30 cellular contexts compared by ENCODE assay signal in genomic region chr16:49712106-49712505, GRCh38.
"Had no signal": no experiment of that assay in that cellular context is flagged by ENCODE, and none has a peak within 500 bp of the region (broad histone marks: within the 10 kb centered on the region; RNA-seq: fewer than 3 reads in every experiment).

No MANE protein-coding gene starts in this region.

- H3K27ac Mint-ChIP-seq: activated CD4-positive, alpha-beta memory T cell treated with anti-CD3 and anti-CD28 coated beads for 36 hours; activated CD4-positive, alpha-beta T cell treated with anti-CD3 and anti-CD28 coated beads for 36 hours; activated CD4-positive, alpha-beta T cell treated with anti-CD3 and anti-CD28 coated beads, Interleukin-2, amount 10 ng/mL, durations not matched to agents 24 days and 14 days; activated CD8-positive, alpha-beta memory T cell treated with anti-CD3 and anti-CD28 coated beads, Interleukin-2, amount 10 ng/mL, durations not matched to agents 7 days and 5 days; activated CD8-positive, alpha-beta T cell treated with anti-CD3 and anti-CD28 coated beads, Interleukin-2, amount 10 ng/mL, durations not matched to agents 7 days and 5 days; activated naive CD4-positive, alpha-beta T cell treated with anti-CD3 and anti-CD28 coated beads for 36 hours; activated naive CD4-positive, alpha-beta T cell treated with anti-CD3 and anti-CD28 coated beads, Interleukin-2, amount 50 U/mL, for 24 hours; activated naive CD8-positive, alpha-beta T cell treated with anti-CD3 and anti-CD28 coated beads for 36 hours; activated naive CD8-positive, alpha-beta T cell treated with anti-CD3 and anti-CD28 coated beads, Interleukin-2, amount 50 U/mL, for 24 hours; activated T-helper 1 cell treated with anti-CD3 and anti-CD28 coated beads, Interleukin-12 subunit alpha, Interleukin-12 subunit beta, Interleukin-2, Interleukin-4 antibody, amounts not matched to agents 30 ng/mL and 10 ng/mL and 1 ng/mL, durations not matched to agents 14 hours and 24 hours and 36 hours; activated T-helper 2 cell treated with anti-CD3 and anti-CD28 coated beads, Interferon-gamma antibody, Interleukin-2, Interleukin-4, amounts not matched to agents 10 μg/mL and 5 μg/mL and 100 μg/mL, durations not matched to agents 14 hours and 24 hours and 36 hours had no signal

- DNase-seq: activated CD4-positive, alpha-beta memory T cell treated with anti-CD3 and anti-CD28 coated beads for 36 hours; activated CD4-positive, alpha-beta T cell treated with anti-CD3 and anti-CD28 coated beads for 36 hours; activated CD4-positive, alpha-beta T cell treated with anti-CD3 and anti-CD28 coated beads, Interleukin-2, amount 10 ng/mL, durations not matched to agents 24 days and 14 days; activated CD4-positive, CD25-positive, alpha-beta regulatory T cell; activated CD4-positive, CD25-positive, alpha-beta regulatory T cell treated with anti-CD3 and anti-CD28 coated beads, Interleukin-2, amount 50 U/mL, for 72 hours; activated CD8-positive, alpha-beta memory T cell treated with anti-CD3 and anti-CD28 coated beads, Interleukin-2, amount 10 ng/mL, durations not matched to agents 7 days and 5 days; activated CD8-positive, alpha-beta memory T cell treated with anti-CD3 and anti-CD28 coated beads, Interleukin-2, amount 50 U/mL, for 4 hours; activated CD8-positive, alpha-beta T cell treated with anti-CD3 and anti-CD28 coated beads, Interleukin-2, amount 10 ng/mL, durations not matched to agents 7 days and 5 days; activated effector memory CD4-positive, alpha-beta T cell treated with anti-CD3 and anti-CD28 coated beads, Interleukin-2, amount 50 U/mL, for 16 hours; activated naive CD4-positive, alpha-beta T cell treated with anti-CD3 and anti-CD28 coated beads for 36 hours; activated naive CD8-positive, alpha-beta T cell treated with anti-CD3 and anti-CD28 coated beads for 36 hours; activated naive CD8-positive, alpha-beta T cell treated with anti-CD3 and anti-CD28 coated beads, Interleukin-2, amount 50 U/mL, for 24 hours; activated T-cell treated with anti-CD3 and anti-CD28 coated beads, Interleukin-2, amount 50 U/mL, for 1 hour; activated T-cell treated with anti-CD3 and anti-CD28 coated beads, Interleukin-2, amount 50 U/mL, for 48 hours; adrenal gland; amygdala; aorta; body of pancreas; caudate nucleus; colonic mucosa; effector CD8-positive, alpha-beta T cell; esophagus squamous epithelium; foreskin melanocyte; T-helper 2 cell; WERI-Rb-1 had no signal

- H3K27me3 ChIP-seq: adrenal gland, body of pancreas, colonic mucosa, esophagus squamous epithelium, gastroesophageal sphincter had no signal

- H3K36me3 ChIP-seq: adrenal gland, colonic mucosa, esophagus squamous epithelium, gastroesophageal sphincter, WERI-Rb-1 had no signal

- H3K9me3 ChIP-seq: adrenal gland, body of pancreas, colonic mucosa, esophagus squamous epithelium, gastroesophageal sphincter had no signal

- ATAC-seq: activated CD4-positive, alpha-beta T cell treated with anti-CD3 and anti-CD28 coated beads for 36 hours; activated CD8-positive, alpha-beta memory T cell treated with anti-CD3 and anti-CD28 coated beads, Interleukin-2, amount 10 ng/mL, durations not matched to agents 7 days and 5 days; activated CD8-positive, alpha-beta T cell treated with anti-CD3 and anti-CD28 coated beads, Interleukin-2, amount 10 ng/mL, durations not matched to agents 7 days and 5 days; activated naive CD8-positive, alpha-beta T cell treated with anti-CD3 and anti-CD28 coated beads, Interleukin-2, amount 50 U/mL, for 24 hours; body of pancreas; gastroesophageal sphincter had no signal

- H3K4me3 Mint-ChIP-seq: activated CD4-positive, alpha-beta memory T cell treated with anti-CD3 and anti-CD28 coated beads for 36 hours; activated CD4-positive, alpha-beta T cell treated with anti-CD3 and anti-CD28 coated beads for 36 hours; activated CD4-positive, alpha-beta T cell treated with anti-CD3 and anti-CD28 coated beads, Interleukin-2, amount 10 ng/mL, durations not matched to agents 24 days and 14 days; activated CD8-positive, alpha-beta memory T cell treated with anti-CD3 and anti-CD28 coated beads, Interleukin-2, amount 10 ng/mL, durations not matched to agents 7 days and 5 days; activated CD8-positive, alpha-beta T cell treated with anti-CD3 and anti-CD28 coated beads, Interleukin-2, amount 10 ng/mL, durations not matched to agents 7 days and 5 days; activated naive CD4-positive, alpha-beta T cell treated with anti-CD3 and anti-CD28 coated beads for 36 hours; activated naive CD4-positive, alpha-beta T cell treated with anti-CD3 and anti-CD28 coated beads, Interleukin-2, amount 50 U/mL, for 24 hours; activated naive CD8-positive, alpha-beta T cell treated with anti-CD3 and anti-CD28 coated beads for 36 hours; activated naive CD8-positive, alpha-beta T cell treated with anti-CD3 and anti-CD28 coated beads, Interleukin-2, amount 50 U/mL, for 24 hours; activated T-helper 1 cell treated with anti-CD3 and anti-CD28 coated beads, Interleukin-12 subunit alpha, Interleukin-12 subunit beta, Interleukin-2, Interleukin-4 antibody, amounts not matched to agents 30 ng/mL and 10 ng/mL and 1 ng/mL, durations not matched to agents 14 hours and 24 hours and 36 hours had no signal

- H3K27ac ChIP-seq: adrenal gland, body of pancreas, colonic mucosa, epithelial cell of prostate, esophagus squamous epithelium, gastroesophageal sphincter, WERI-Rb-1 had no signal

- H3K4me3 ChIP-seq: adrenal gland, body of pancreas, colonic mucosa, esophagus squamous epithelium, gastroesophageal sphincter had no signal

- H3K4me1 Mint-ChIP-seq: activated CD4-positive, alpha-beta T cell treated with anti-CD3 and anti-CD28 coated beads for 36 hours; activated CD4-positive, alpha-beta T cell treated with anti-CD3 and anti-CD28 coated beads, Interleukin-2, amount 10 ng/mL, durations not matched to agents 24 days and 14 days; activated CD8-positive, alpha-beta memory T cell treated with anti-CD3 and anti-CD28 coated beads, Interleukin-2, amount 10 ng/mL, durations not matched to agents 7 days and 5 days; activated naive CD4-positive, alpha-beta T cell treated with anti-CD3 and anti-CD28 coated beads, Interleukin-2, amount 50 U/mL, for 24 hours; activated naive CD8-positive, alpha-beta T cell treated with anti-CD3 and anti-CD28 coated beads for 36 hours; activated naive CD8-positive, alpha-beta T cell treated with anti-CD3 and anti-CD28 coated beads, Interleukin-2, amount 50 U/mL, for 24 hours had no signal

- H3K4me1 ChIP-seq: adrenal gland, body of pancreas, colonic mucosa had no signal

- H3K9me3 Mint-ChIP-seq: activated CD4-positive, alpha-beta memory T cell treated with anti-CD3 and anti-CD28 coated beads for 36 hours; activated CD4-positive, alpha-beta T cell treated with anti-CD3 and anti-CD28 coated beads, Interleukin-2, amount 10 ng/mL, durations not matched to agents 24 days and 14 days; activated naive CD4-positive, alpha-beta T cell treated with anti-CD3 and anti-CD28 coated beads for 36 hours; activated naive CD4-positive, alpha-beta T cell treated with anti-CD3 and anti-CD28 coated beads, Interleukin-2, amount 50 U/mL, for 24 hours; activated naive CD8-positive, alpha-beta T cell treated with anti-CD3 and anti-CD28 coated beads for 36 hours; activated naive CD8-positive, alpha-beta T cell treated with anti-CD3 and anti-CD28 coated beads, Interleukin-2, amount 50 U/mL, for 24 hours; activated T-helper 1 cell treated with anti-CD3 and anti-CD28 coated beads, Interleukin-12 subunit alpha, Interleukin-12 subunit beta, Interleukin-2, Interleukin-4 antibody, amounts not matched to agents 30 ng/mL and 10 ng/mL and 1 ng/mL, durations not matched to agents 14 hours and 24 hours and 36 hours; activated T-helper 2 cell treated with anti-CD3 and anti-CD28 coated beads, Interferon-gamma antibody, Interleukin-2, Interleukin-4, amounts not matched to agents 10 μg/mL and 5 μg/mL and 100 μg/mL, durations not matched to agents 14 hours and 24 hours and 36 hours had no signal

- H3K27me3 Mint-ChIP-seq: activated CD4-positive, alpha-beta memory T cell treated with anti-CD3 and anti-CD28 coated beads for 36 hours; activated CD4-positive, alpha-beta T cell treated with anti-CD3 and anti-CD28 coated beads for 36 hours; activated CD4-positive, alpha-beta T cell treated with anti-CD3 and anti-CD28 coated beads, Interleukin-2, amount 10 ng/mL, durations not matched to agents 24 days and 14 days; activated CD8-positive, alpha-beta memory T cell treated with anti-CD3 and anti-CD28 coated beads, Interleukin-2, amount 10 ng/mL, durations not matched to agents 7 days and 5 days; activated naive CD8-positive, alpha-beta T cell treated with anti-CD3 and anti-CD28 coated beads for 36 hours had no signal

- H3K36me3 Mint-ChIP-seq: activated CD4-positive, alpha-beta memory T cell treated with anti-CD3 and anti-CD28 coated beads for 36 hours; activated CD8-positive, alpha-beta memory T cell treated with anti-CD3 and anti-CD28 coated beads, Interleukin-2, amount 10 ng/mL, durations not matched to agents 7 days and 5 days; activated naive CD4-positive, alpha-beta T cell treated with anti-CD3 and anti-CD28 coated beads, Interleukin-2, amount 50 U/mL, for 24 hours; activated naive CD8-positive, alpha-beta T cell treated with anti-CD3 and anti-CD28 coated beads for 36 hours had no signal
